In the genomic region with DNA sequence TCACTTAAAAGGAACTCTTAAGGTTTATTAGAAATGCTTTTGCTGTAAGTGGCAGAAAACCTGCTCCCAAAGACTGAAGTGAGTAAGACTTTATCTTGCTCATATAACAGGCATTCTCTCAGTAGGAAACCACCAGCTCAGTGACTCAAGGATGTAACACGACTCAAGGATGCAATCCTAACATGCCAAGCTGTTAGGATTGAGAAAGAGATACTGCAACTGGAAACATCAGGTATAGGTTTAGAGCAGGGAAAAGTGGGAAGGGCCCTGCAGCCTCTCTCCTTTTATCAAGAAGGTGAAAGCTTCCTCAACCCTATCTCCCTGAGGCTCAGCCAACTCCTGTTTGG, we compare ENCODE assay signal across 14 cellular contexts. TPM values are rescaled to one million over a fixed set of nuclear protein-coding genes. Genes with fewer than 3 reads are reported as not detected.
DNase-seq lines count a peak whose midpoint lies in the region; ATAC-seq and TF ChIP-seq lines count a peak whose summit lies in the region.
"Had no signal": no experiment of that assay in that cellular context is flagged by ENCODE, and none has a peak within 500 bp of the region (broad histone marks: within the 10 kb centered on the region; RNA-seq: fewer than 3 reads in every experiment).

No MANE protein-coding gene starts in this region.

- H3K4me3 ChIP-seq in Panc1 (ENCODE audit: low read depth in 2 of 2, low read length in 2 of 2) (no peak overlapping the region), aorta (ENCODE audit: low read length in 2 of 2) (no peak overlapping the region)
- H3K4me3 ChIP-seq: gastrocnemius medialis had no signal

- H3K27me3 ChIP-seq in Panc1 (ENCODE audit: control insufficient read depth, insufficient read depth, low read length): no peaks in the 10 kb centered on the region
- no peaks in the 10 kb centered on the region for H3K27me3 ChIP-seq in aorta (ENCODE audit: control insufficient read depth in 1 of 2, insufficient read depth in 2 of 2, low read length in 1 of 2)
- H3K27me3 ChIP-seq: neutrophil had no signal

- H3K9me3 ChIP-seq in Panc1 (ENCODE audit: control insufficient read depth, insufficient read depth, low read depth, low read length) (no peaks in the 10 kb centered on the region), aorta (ENCODE audit: control insufficient read depth, low read length) (no peaks in the 10 kb centered on the region)
- H3K9me3 ChIP-seq: gastrocnemius medialis, neutrophil had no signal

- no TSS peak for BruUV-seq in Panc1 (replicated peaks; lab: Mats Ljungman, UMichigan)

- H3K4me1 ChIP-seq in Panc1 (ENCODE audit: control insufficient read depth, insufficient read depth, low read length): peaks cover 8% of the 10 kb centered on the region
- H3K4me1 ChIP-seq in aorta (ENCODE audit: control insufficient read depth in 1 of 2, insufficient read depth in 2 of 2, low read length in 2 of 2): no peaks in the 10 kb centered on the region
- H3K4me1 ChIP-seq: gastrocnemius medialis had no signal

- no peak for TF ChIP-seq CTCF in Panc1 (IDR thresholded peaks at IDR 0.05)

- ATAC-seq in Panc1 (peak; percentile 91), aorta (ENCODE audit: low FRiP score) (no peak)
- ATAC-seq: activated CD4-positive, CD25-positive, alpha-beta regulatory T cell treated with anti-CD3 and anti-CD28 coated beads, Interleukin-2, amount 50 U/mL, for 24 hours; CD8-positive, alpha-beta T cell; gastrocnemius medialis had no signal

- DNase-seq in Daoy (ENCODE audit: low read depth): peak; percentile 75
- DNase-seq in Panc1 (ENCODE audit: low read depth, low spot score): no peak
- peak; percentile 49 for DNase-seq in dedifferentiated amniotic fluid mesenchymal stem cell (ENCODE audit: extremely low spot score)
- peak; percentile 30 for DNase-seq in myocyte (ENCODE audit: low read depth)
- no peak for DNase-seq in NOMO-1 treated with dmso at 0.1 percent for 144 hours (lab: John Stamatoyannopoulos, UW; ENCODE audit: unreplicated experiment)
- DNase-seq in aorta: no peak
- no peak for DNase-seq in NCI-H2227 treated with DMSO at 0.1 percent for 48 hours (lab: John Stamatoyannopoulos, UW)
- DNase-seq in HT-29 (ENCODE audit: low spot score): no peak
- DNase-seq: CD8-positive, alpha-beta T cell; central memory CD4-positive, alpha-beta T cell; gastrocnemius medialis; NCI-H524 had no signal

- intact Hi-C loops in Panc1 (cut with micrococcal nuclease; ENCODE audit: unreplicated experiment) (no loop called here), aorta (cut with DNase I) (no loop called here)

- 28 to 31% methylated on average over 1 of the region's 1 CpG for WGBS in aorta, 2 donors

- H3K36me3 ChIP-seq in Panc1 (ENCODE audit: control insufficient read depth, insufficient read depth, low read length): no peaks in the 10 kb centered on the region
- no peaks in the 10 kb centered on the region for H3K36me3 ChIP-seq in aorta (ENCODE audit: control insufficient read depth in 1 of 2, insufficient read depth in 2 of 2, low read length in 1 of 2)
- H3K36me3 ChIP-seq: gastrocnemius medialis, neutrophil had no signal

- POLR2A ChIA-PET in Panc1 (lab: Charles Lee): interaction anchor here (0.5 kb wide), 1 partner anchor 25 kb away, joined by 6 read pairs; no protein-coding TSS in a partner anchor

- H3K27ac ChIP-seq in Panc1 (ENCODE audit: low read length) (peak overlapping the region; percentile 23; the same call in 1 of the 2 replicates), aorta (ENCODE audit: low read depth in 1 of 2, low read length in 2 of 2) (no peak overlapping the region)
- H3K27ac ChIP-seq: gastrocnemius medialis, neutrophil had no signal

- CTCF ChIA-PET in Panc1 (lab: Charles Lee): no interaction called here

- in situ Hi-C loops in Panc1 (cut with HindIII; ENCODE audit: low pct_unique_long_range_greater_than_20kb, low sequenced_read_pairs): no loop called here

RNA-seq across cellular contexts. Expression of a gene that starts 11.9 kb away (rescaled TPM):
- 13.1 and 26.8 TPM in 2 replicates for total RNA-seq in Daoy (2014; rRNA removed; shearing (Covaris generic))
- total RNA-seq in Panc1 (2021; ENCODE audit: unreplicated experiment): 80.4 TPM
- polyA plus RNA-seq in Panc1 (2012; ENCODE audit: insufficient read length): 29.3 TPM
- 36.0 and 38.7 TPM in 2 replicates for total RNA-seq in myocyte
- 12.8 TPM for polyA plus RNA-seq in myocyte (2012)
- 1 to 10 TPM; 2.5 to 3.0 TPM for total RNA-seq in aorta
- under 1 TPM; 0.33 to 0.38 TPM for polyA plus RNA-seq in aorta
- total RNA-seq in HT-29 (2014; rRNA removed; shearing (Covaris generic)): 26.9 and 30.4 TPM in 2 replicates

Comparison
In these comparisons a context has a peak if more than half of its experiments do, and no peak if none do; other contexts are left out.
1. DNase-seq: peak in Daoy (single experiment), dedifferentiated amniotic fluid mesenchymal stem cell (single experiment) and myocyte (single experiment); none in Panc1 (single experiment), NOMO-1 treated with dmso at 0.1 percent for 144 hours (single experiment), aorta (0 of 2), NCI-H2227 treated with DMSO at 0.1 percent for 48 hours (single experiment) and HT-29 (single experiment).